In genomic region chr12:92145731-92146496, GRCh38 we compare ENCODE assay signal across 8 cellular contexts. TPM values are rescaled to one million over a fixed set of nuclear protein-coding genes. Genes with fewer than 3 reads are reported as not detected.
DNase-seq lines count a peak whose midpoint lies in the region; ATAC-seq and FAIRE-seq lines count a peak whose summit lies in the region.

BTG1 (minus strand) TSS chr12:92145846; CDS start chr12:92145535, 311 bp downstream.

- ATAC-seq in GM21786 (IDR thresholded peaks at IDR 0.05; ENCODE audit: unreplicated experiment) = peak; percentile 68
- peak; percentile 74 to 75 for ATAC-seq in activated T-cell treated with anti-CD3 and anti-CD28 coated beads, Interleukin-2, amount 50 U/mL, for 72 hours (replicated peaks in 1 of 2)
- peak; percentile 90 for ATAC-seq in esophagus mucosa

- peaks cover 35% of the 10 kb centered on the region for H3K4me1 Mint-ChIP-seq in activated T-cell treated with anti-CD3 and anti-CD28 coated beads, Interleukin-2, amount 50 U/mL, for 72 hours (ENCODE audit: low read depth)

- H3K4me3 ChIP-seq in muscle layer of colon (ENCODE audit: low read depth in 1 of 2, low read length in 2 of 2) = peak within 1 kb of the TSS; percentile 99

- no peaks in the 10 kb centered on the region for H3K9me3 ChIP-seq in KOPT-K1 (ENCODE audit: insufficient read depth, low read length, poor library complexity, severe bottlenecking)
- H3K9me3 ChIP-seq in muscle layer of colon (ENCODE audit: low read length) = no peaks in the 10 kb centered on the region

- DNase-seq in DMS79 (lab: John Stamatoyannopoulos, UW) = peak; percentile 99
- peak; percentile 98 for DNase-seq in RCC 7860 (ENCODE audit: low spot score)
- peak; percentile 98 to 99 for DNase-seq in activated T-cell treated with anti-CD3 and anti-CD28 coated beads, Interleukin-2, amount 50 U/mL, for 72 hours
- DNase-seq in stimulated activated CD8-positive, alpha-beta memory T cell treated with anti-CD3 and anti-CD28 coated beads, Interleukin-7, amount 100 ng/mL, for 24 hours (ENCODE audit: low read depth) = peak; percentile 83

- peak within 1 kb of the TSS; percentile 86 for H3K27ac ChIP-seq in KOPT-K1 (ENCODE audit: low read depth, low read length, poor library complexity, severe bottlenecking)
- peak within 1 kb of the TSS; percentile 99 for H3K27ac ChIP-seq in muscle layer of colon (ENCODE audit: low read depth, low read length)

- peak within 1 kb of the TSS; percentile 99 for H3K27ac Mint-ChIP-seq in activated T-cell treated with anti-CD3 and anti-CD28 coated beads, Interleukin-2, amount 50 U/mL, for 72 hours

- peak within 1 kb of the TSS; percentile 88 for H3K9ac ChIP-seq in muscle layer of colon (ENCODE audit: low read length)

- H3K36me3 ChIP-seq in KOPT-K1 (ENCODE audit: insufficient read depth, low read length) (peaks cover 32% of the 10 kb centered on the region), muscle layer of colon (ENCODE audit: insufficient read depth, low read length) (peaks cover 13% of the 10 kb centered on the region)

- H3K4me1 ChIP-seq in muscle layer of colon (ENCODE audit: insufficient read depth, low read length) = peaks cover 9% of the 10 kb centered on the region

- peak; percentile 87 for FAIRE-seq in RCC 7860 (lab: Jason Lieb, UNC)

- H3K36me3 Mint-ChIP-seq in activated T-cell treated with anti-CD3 and anti-CD28 coated beads, Interleukin-2, amount 50 U/mL, for 72 hours (ENCODE audit: insufficient read depth in 2 of 2) = peaks cover 18 to 51% of the 10 kb centered on the region in 2 donors

- no peaks in the 10 kb centered on the region for H3K27me3 ChIP-seq in muscle layer of colon (ENCODE audit: control insufficient read depth in 1 of 2, insufficient read depth in 2 of 2, low read length in 2 of 2)

- no peaks in the 10 kb centered on the region for H3K27me3 Mint-ChIP-seq in activated T-cell treated with anti-CD3 and anti-CD28 coated beads, Interleukin-2, amount 50 U/mL, for 72 hours (ENCODE audit: low read depth)

- H3K4me3 Mint-ChIP-seq in activated T-cell treated with anti-CD3 and anti-CD28 coated beads, Interleukin-2, amount 50 U/mL, for 72 hours = peak within 1 kb of the TSS; percentile 98

- no peaks in the 10 kb centered on the region for H3K9me3 Mint-ChIP-seq in activated T-cell treated with anti-CD3 and anti-CD28 coated beads, Interleukin-2, amount 50 U/mL, for 72 hours

RNA-seq across cellular contexts. Expression of gene BTG1, which starts in this region (rescaled TPM):
- total RNA-seq in activated T-cell treated with anti-CD3 and anti-CD28 coated beads, Interleukin-2, amount 50 U/mL, for 72 hours = 100 to 1,000 TPM; 258 to 337 TPM
- 119 TPM for total RNA-seq in esophagus mucosa

Comparison
In these comparisons a context has a peak if more than half of its experiments do, and no peak if none do; other contexts are left out.
1. Peak in every context shown above with its lines: DNase-seq, ATAC-seq, H3K4me3 ChIP-seq and H3K27ac ChIP-seq.